ENCODE assay signal across 1 cellular context in the genomic region with DNA sequence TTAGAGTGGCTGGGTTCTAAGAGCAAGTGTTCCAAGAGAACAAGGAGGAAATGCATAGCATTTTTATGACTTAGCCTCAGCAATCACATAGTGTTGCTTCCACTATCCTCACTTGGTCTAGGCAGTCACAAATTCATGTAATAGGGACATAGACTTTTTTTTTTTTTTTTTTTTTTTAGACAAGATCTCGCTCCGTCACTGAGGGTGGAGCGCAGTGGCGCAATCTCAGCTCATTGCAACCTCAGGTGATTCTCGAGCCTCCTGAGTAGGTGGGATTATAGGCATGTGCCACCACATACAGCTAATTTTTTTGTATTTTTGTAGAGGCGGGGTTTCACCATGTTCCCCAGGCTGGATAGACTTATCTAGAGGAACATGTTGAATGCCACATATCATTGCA.
TF ChIP-seq lines count a peak whose summit lies in the region.

No MANE protein-coding gene starts in this region.

TF ChIP-seq in GM23338, 12 proteins besides CTCF, POLR2A, EP300 and RAD21 (continued from another document):
- TF ChIP-seq, protein P1, sequence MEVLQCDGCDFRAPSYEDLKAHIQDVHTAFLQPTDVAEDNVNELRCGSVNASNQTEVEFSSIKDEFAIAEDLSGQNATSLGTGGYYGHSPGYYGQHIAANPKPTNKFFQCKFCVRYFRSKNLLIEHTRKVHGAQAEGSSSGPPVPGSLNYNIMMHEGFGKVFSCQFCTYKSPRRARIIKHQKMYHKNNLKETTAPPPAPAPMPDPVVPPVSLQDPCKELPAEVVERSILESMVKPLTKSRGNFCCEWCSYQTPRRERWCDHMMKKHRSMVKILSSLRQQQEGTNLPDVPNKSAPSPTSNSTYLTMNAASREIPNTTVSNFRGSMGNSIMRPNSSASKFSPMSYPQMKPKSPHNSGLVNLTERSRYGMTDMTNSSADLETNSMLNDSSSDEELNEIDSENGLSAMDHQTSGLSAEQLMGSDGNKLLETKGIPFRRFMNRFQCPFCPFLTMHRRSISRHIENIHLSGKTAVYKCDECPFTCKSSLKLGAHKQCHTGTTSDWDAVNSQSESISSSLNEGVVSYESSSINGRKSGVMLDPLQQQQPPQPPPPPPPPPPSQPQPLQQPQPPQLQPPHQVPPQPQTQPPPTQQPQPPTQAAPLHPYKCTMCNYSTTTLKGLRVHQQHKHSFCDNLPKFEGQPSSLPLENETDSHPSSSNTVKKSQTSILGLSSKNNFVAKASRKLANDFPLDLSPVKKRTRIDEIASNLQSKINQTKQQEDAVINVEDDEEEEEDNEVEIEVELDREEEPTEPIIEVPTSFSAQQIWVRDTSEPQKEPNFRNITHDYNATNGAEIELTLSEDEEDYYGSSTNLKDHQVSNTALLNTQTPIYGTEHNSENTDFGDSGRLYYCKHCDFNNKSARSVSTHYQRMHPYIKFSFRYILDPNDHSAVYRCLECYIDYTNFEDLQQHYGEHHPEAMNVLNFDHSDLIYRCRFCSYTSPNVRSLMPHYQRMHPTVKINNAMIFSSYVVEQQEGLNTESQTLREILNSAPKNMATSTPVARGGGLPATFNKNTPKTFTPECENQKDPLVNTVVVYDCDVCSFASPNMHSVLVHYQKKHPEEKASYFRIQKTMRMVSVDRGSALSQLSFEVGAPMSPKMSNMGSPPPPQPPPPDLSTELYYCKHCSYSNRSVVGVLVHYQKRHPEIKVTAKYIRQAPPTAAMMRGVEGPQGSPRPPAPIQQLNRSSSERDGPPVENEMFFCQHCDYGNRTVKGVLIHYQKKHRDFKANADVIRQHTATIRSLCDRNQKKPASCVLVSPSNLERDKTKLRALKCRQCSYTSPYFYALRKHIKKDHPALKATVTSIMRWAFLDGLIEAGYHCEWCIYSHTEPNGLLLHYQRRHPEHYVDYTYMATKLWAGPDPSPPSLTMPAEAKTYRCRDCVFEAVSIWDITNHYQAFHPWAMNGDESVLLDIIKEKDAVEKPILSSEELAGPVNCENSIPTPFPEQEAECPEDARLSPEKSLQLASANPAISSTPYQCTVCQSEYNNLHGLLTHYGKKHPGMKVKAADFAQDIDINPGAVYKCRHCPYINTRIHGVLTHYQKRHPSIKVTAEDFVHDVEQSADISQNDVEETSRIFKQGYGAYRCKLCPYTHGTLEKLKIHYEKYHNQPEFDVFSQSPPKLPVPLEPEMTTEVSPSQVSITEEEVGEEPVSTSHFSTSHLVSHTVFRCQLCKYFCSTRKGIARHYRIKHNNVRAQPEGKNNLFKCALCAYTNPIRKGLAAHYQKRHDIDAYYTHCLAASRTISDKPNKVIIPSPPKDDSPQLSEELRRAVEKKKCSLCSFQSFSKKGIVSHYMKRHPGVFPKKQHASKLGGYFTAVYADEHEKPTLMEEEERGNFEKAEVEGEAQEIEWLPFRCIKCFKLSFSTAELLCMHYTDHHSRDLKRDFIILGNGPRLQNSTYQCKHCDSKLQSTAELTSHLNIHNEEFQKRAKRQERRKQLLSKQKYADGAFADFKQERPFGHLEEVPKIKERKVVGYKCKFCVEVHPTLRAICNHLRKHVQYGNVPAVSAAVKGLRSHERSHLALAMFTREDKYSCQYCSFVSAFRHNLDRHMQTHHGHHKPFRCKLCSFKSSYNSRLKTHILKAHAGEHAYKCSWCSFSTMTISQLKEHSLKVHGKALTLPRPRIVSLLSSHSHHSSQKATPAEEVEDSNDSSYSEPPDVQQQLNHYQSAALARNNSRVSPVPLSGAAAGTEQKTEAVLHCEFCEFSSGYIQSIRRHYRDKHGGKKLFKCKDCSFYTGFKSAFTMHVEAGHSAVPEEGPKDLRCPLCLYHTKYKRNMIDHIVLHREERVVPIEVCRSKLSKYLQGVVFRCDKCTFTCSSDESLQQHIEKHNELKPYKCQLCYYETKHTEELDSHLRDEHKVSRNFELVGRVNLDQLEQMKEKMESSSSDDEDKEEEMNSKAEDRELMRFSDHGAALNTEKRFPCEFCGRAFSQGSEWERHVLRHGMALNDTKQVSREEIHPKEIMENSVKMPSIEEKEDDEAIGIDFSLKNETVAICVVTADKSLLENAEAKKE (CRISPR knock-in tag; IDR thresholded peaks at IDR 0.05): no peak
- TF ChIP-seq NANOG (IDR thresholded peaks at IDR 0.05; ENCODE audit: borderline replicate concordance): no peak
